ENCODE assay signal across 34 cellular contexts in genomic region chr2:14039134-14039533, GRCh38.
"Had no signal": no experiment of that assay in that cellular context is flagged by ENCODE, and none has a peak within 500 bp of the region (broad histone marks: within the 10 kb centered on the region; RNA-seq: fewer than 3 reads in every experiment).

No MANE protein-coding gene starts in this region.

- H3K27ac ChIP-seq: ascending aorta, cardiac muscle cell, VCaP had no signal

- H3K9me3 Mint-ChIP-seq: activated naive CD4-positive, alpha-beta T cell treated with anti-CD3 and anti-CD28 coated beads, Interleukin-2, amount 50 U/mL, for 24 hours; brain had no signal

- H3K27me3 Mint-ChIP-seq: activated B cell treated with CpG ODN at 0.5 μM for 24 hours; activated CD4-positive, alpha-beta memory T cell treated with anti-CD3 and anti-CD28 coated beads, Interleukin-2, amount 10 ng/mL, durations not matched to agents 7 days and 5 days; activated CD4-positive, alpha-beta T cell treated with anti-CD3 and anti-CD28 coated beads, Interleukin-2, amount 10 ng/mL, durations not matched to agents 7 days and 5 days; activated CD8-positive, alpha-beta memory T cell treated with anti-CD3 and anti-CD28 coated beads, Interleukin-2, amount 10 ng/mL, durations not matched to agents 7 days and 5 days; activated naive CD4-positive, alpha-beta T cell treated with anti-CD3 and anti-CD28 coated beads, Interleukin-2, amount 10 ng/mL, durations not matched to agents 7 days and 5 days; activated naive CD4-positive, alpha-beta T cell treated with anti-CD3 and anti-CD28 coated beads, Interleukin-2, amount 50 U/mL, for 24 hours; activated naive CD8-positive, alpha-beta T cell; activated naive CD8-positive, alpha-beta T cell treated with anti-CD3 and anti-CD28 coated beads, Interleukin-2, amount 10 ng/mL, durations not matched to agents 7 days and 5 days; activated naive CD8-positive, alpha-beta T cell treated with anti-CD3 and anti-CD28 coated beads, Interleukin-2, amount 50 U/mL, for 24 hours; activated T-cell treated with anti-CD3 and anti-CD28 coated beads, Interleukin-2, amount 50 U/mL, for 24 hours; brain; central memory CD8-positive, alpha-beta T cell had no signal

- H3K27me3 ChIP-seq: ascending aorta, cardiac muscle cell had no signal

- DNase-seq: activated B cell treated with CpG ODN at 0.5 μM for 24 hours; activated CD4-positive, alpha-beta memory T cell treated with anti-CD3 and anti-CD28 coated beads, Interleukin-2, amount 10 ng/mL, durations not matched to agents 7 days and 5 days; activated CD4-positive, alpha-beta T cell treated with anti-CD3 and anti-CD28 coated beads for 48 hours; activated CD4-positive, alpha-beta T cell treated with anti-CD3 and anti-CD28 coated beads, Interleukin-2, amount 10 ng/mL, durations not matched to agents 7 days and 5 days; activated CD4-positive, alpha-beta T cell treated with anti-CD3 and anti-CD28 coated beads, Interleukin-2, amount 50 U/mL, for 48 hours; activated CD4-positive, CD25-positive, alpha-beta regulatory T cell treated with anti-CD3 and anti-CD28 coated beads, Interleukin-2, amount 50 U/mL, for 72 hours; activated CD8-positive, alpha-beta memory T cell treated with anti-CD3 and anti-CD28 coated beads for 24 hours; activated CD8-positive, alpha-beta memory T cell treated with anti-CD3 and anti-CD28 coated beads, Interleukin-2, amount 10 ng/mL, durations not matched to agents 7 days and 5 days; activated CD8-positive, alpha-beta memory T cell treated with anti-CD3 and anti-CD28 coated beads, Interleukin-2, amount 50 U/mL, for 48 hours; activated CD8-positive, alpha-beta T cell treated with anti-CD3 and anti-CD28 coated beads, Interleukin-2, amount 10 ng/mL, durations not matched to agents 7 days and 5 days; activated effector memory CD4-positive, alpha-beta T cell treated with Interleukin-2 at 50 U/mL for 16 hours; activated gamma-delta T cell; activated naive CD4-positive, alpha-beta T cell treated with anti-CD3 and anti-CD28 coated beads, Interleukin-2, amount 10 ng/mL, durations not matched to agents 7 days and 5 days; activated naive CD4-positive, alpha-beta T cell treated with Interleukin-2 at 50 U/mL for 16 hours; activated naive CD8-positive, alpha-beta T cell treated with anti-CD3 and anti-CD28 coated beads, Interleukin-2, amount 10 ng/mL, durations not matched to agents 7 days and 5 days; activated naive CD8-positive, alpha-beta T cell treated with anti-CD3 and anti-CD28 coated beads, Interleukin-2, amount 50 U/mL, for 24 hours; activated T-cell treated with anti-CD3 and anti-CD28 coated beads, Interleukin-2, amount 50 U/mL, for 24 hours; activated T-cell treated with anti-CD3 and anti-CD28 coated beads, Interleukin-2, amount 50 U/mL, for 48 hours; amygdala; anterior cingulate cortex; caudate nucleus; cerebellar nuclear complex; T-helper 2 cell; T-helper 9 cell had no signal

- H3K9me3 ChIP-seq: ascending aorta had no signal

- H3K4me3 Mint-ChIP-seq: activated B cell treated with CpG ODN at 0.5 μM for 24 hours; activated CD4-positive, alpha-beta memory T cell treated with anti-CD3 and anti-CD28 coated beads, Interleukin-2, amount 10 ng/mL, durations not matched to agents 7 days and 5 days; activated CD4-positive, alpha-beta T cell treated with anti-CD3 and anti-CD28 coated beads, Interleukin-2, amount 10 ng/mL, durations not matched to agents 7 days and 5 days; activated CD8-positive, alpha-beta memory T cell treated with anti-CD3 and anti-CD28 coated beads, Interleukin-2, amount 10 ng/mL, durations not matched to agents 7 days and 5 days; activated CD8-positive, alpha-beta T cell treated with anti-CD3 and anti-CD28 coated beads, Interleukin-2, amount 10 ng/mL, durations not matched to agents 7 days and 5 days; activated naive CD4-positive, alpha-beta T cell treated with anti-CD3 and anti-CD28 coated beads, Interleukin-2, amount 10 ng/mL, durations not matched to agents 7 days and 5 days; activated naive CD4-positive, alpha-beta T cell treated with anti-CD3 and anti-CD28 coated beads, Interleukin-2, amount 50 U/mL, for 24 hours; activated naive CD8-positive, alpha-beta T cell; activated naive CD8-positive, alpha-beta T cell treated with anti-CD3 and anti-CD28 coated beads, Interleukin-2, amount 10 ng/mL, durations not matched to agents 7 days and 5 days; activated naive CD8-positive, alpha-beta T cell treated with anti-CD3 and anti-CD28 coated beads, Interleukin-2, amount 50 U/mL, for 24 hours; activated T-cell treated with anti-CD3 and anti-CD28 coated beads, Interleukin-2, amount 50 U/mL, for 24 hours; brain; central memory CD8-positive, alpha-beta T cell; T-helper 1 cell treated with Interleukin-12 subunit alpha and Interleukin-12 subunit beta and Interleukin-4 antibody, amounts not matched to agents 30 μg/mL and 1 μg/mL, for 36 hours; T-helper 2 cell treated with Interferon-gamma antibody and Interleukin-4, amounts not matched to agents 5 μg/mL and 100 μg/mL, for 36 hours had no signal

- H3K36me3 Mint-ChIP-seq: activated CD8-positive, alpha-beta memory T cell treated with anti-CD3 and anti-CD28 coated beads, Interleukin-2, amount 10 ng/mL, durations not matched to agents 7 days and 5 days; activated naive CD4-positive, alpha-beta T cell treated with anti-CD3 and anti-CD28 coated beads, Interleukin-2, amount 10 ng/mL, durations not matched to agents 7 days and 5 days; activated naive CD4-positive, alpha-beta T cell treated with anti-CD3 and anti-CD28 coated beads, Interleukin-2, amount 50 U/mL, for 24 hours; activated naive CD8-positive, alpha-beta T cell; activated naive CD8-positive, alpha-beta T cell treated with anti-CD3 and anti-CD28 coated beads, Interleukin-2, amount 10 ng/mL, durations not matched to agents 7 days and 5 days; brain had no signal

- H3K27ac Mint-ChIP-seq: activated B cell treated with CpG ODN at 0.5 μM for 24 hours; activated CD4-positive, alpha-beta memory T cell treated with anti-CD3 and anti-CD28 coated beads, Interleukin-2, amount 10 ng/mL, durations not matched to agents 7 days and 5 days; activated CD4-positive, alpha-beta T cell treated with anti-CD3 and anti-CD28 coated beads, Interleukin-2, amount 10 ng/mL, durations not matched to agents 7 days and 5 days; activated CD8-positive, alpha-beta memory T cell treated with anti-CD3 and anti-CD28 coated beads, Interleukin-2, amount 10 ng/mL, durations not matched to agents 7 days and 5 days; activated CD8-positive, alpha-beta T cell treated with anti-CD3 and anti-CD28 coated beads, Interleukin-2, amount 10 ng/mL, durations not matched to agents 7 days and 5 days; activated naive CD4-positive, alpha-beta T cell treated with anti-CD3 and anti-CD28 coated beads, Interleukin-2, amount 10 ng/mL, durations not matched to agents 7 days and 5 days; activated naive CD4-positive, alpha-beta T cell treated with anti-CD3 and anti-CD28 coated beads, Interleukin-2, amount 50 U/mL, for 24 hours; activated naive CD8-positive, alpha-beta T cell; activated naive CD8-positive, alpha-beta T cell treated with anti-CD3 and anti-CD28 coated beads, Interleukin-2, amount 10 ng/mL, durations not matched to agents 7 days and 5 days; activated naive CD8-positive, alpha-beta T cell treated with anti-CD3 and anti-CD28 coated beads, Interleukin-2, amount 50 U/mL, for 24 hours; activated T-cell treated with anti-CD3 and anti-CD28 coated beads, Interleukin-2, amount 50 U/mL, for 24 hours; activated T-helper 2 cell treated with anti-CD3 and anti-CD28 coated beads, Interferon-gamma antibody, Interleukin-2, Interleukin-4, amounts not matched to agents 10 μg/mL and 5 μg/mL and 100 μg/mL, durations not matched to agents 14 hours and 24 hours and 36 hours; brain; T-helper 1 cell treated with Interleukin-12 subunit alpha and Interleukin-12 subunit beta and Interleukin-4 antibody, amounts not matched to agents 30 μg/mL and 1 μg/mL, for 36 hours; T-helper 2 cell treated with Interferon-gamma antibody and Interleukin-4, amounts not matched to agents 5 μg/mL and 100 μg/mL, for 36 hours had no signal

- H3K4me3 ChIP-seq: ascending aorta, cardiac muscle cell had no signal

- H3K4me1 Mint-ChIP-seq: activated B cell treated with CpG ODN at 0.5 μM for 24 hours; activated CD4-positive, alpha-beta memory T cell treated with anti-CD3 and anti-CD28 coated beads, Interleukin-2, amount 10 ng/mL, durations not matched to agents 7 days and 5 days; activated CD4-positive, alpha-beta T cell treated with anti-CD3 and anti-CD28 coated beads, Interleukin-2, amount 10 ng/mL, durations not matched to agents 7 days and 5 days; activated CD8-positive, alpha-beta memory T cell treated with anti-CD3 and anti-CD28 coated beads, Interleukin-2, amount 10 ng/mL, durations not matched to agents 7 days and 5 days; activated naive CD4-positive, alpha-beta T cell treated with anti-CD3 and anti-CD28 coated beads, Interleukin-2, amount 10 ng/mL, durations not matched to agents 7 days and 5 days; activated naive CD4-positive, alpha-beta T cell treated with anti-CD3 and anti-CD28 coated beads, Interleukin-2, amount 50 U/mL, for 24 hours; activated naive CD8-positive, alpha-beta T cell treated with anti-CD3 and anti-CD28 coated beads, Interleukin-2, amount 10 ng/mL, durations not matched to agents 7 days and 5 days; activated naive CD8-positive, alpha-beta T cell treated with anti-CD3 and anti-CD28 coated beads, Interleukin-2, amount 50 U/mL, for 24 hours; central memory CD8-positive, alpha-beta T cell had no signal

- ATAC-seq: activated CD8-positive, alpha-beta memory T cell treated with anti-CD3 and anti-CD28 coated beads, Interleukin-2, amount 10 ng/mL, durations not matched to agents 7 days and 5 days; activated CD8-positive, alpha-beta T cell treated with anti-CD3 and anti-CD28 coated beads, Interleukin-2, amount 10 ng/mL, durations not matched to agents 7 days and 5 days; activated naive CD8-positive, alpha-beta T cell treated with anti-CD3 and anti-CD28 coated beads, Interleukin-2, amount 50 U/mL, for 24 hours had no signal

- H3K4me1 ChIP-seq: ascending aorta had no signal

- H3K36me3 ChIP-seq: ascending aorta, cardiac muscle cell had no signal
